ENCODE assay signal across 18 cellular contexts in the genomic region with DNA sequence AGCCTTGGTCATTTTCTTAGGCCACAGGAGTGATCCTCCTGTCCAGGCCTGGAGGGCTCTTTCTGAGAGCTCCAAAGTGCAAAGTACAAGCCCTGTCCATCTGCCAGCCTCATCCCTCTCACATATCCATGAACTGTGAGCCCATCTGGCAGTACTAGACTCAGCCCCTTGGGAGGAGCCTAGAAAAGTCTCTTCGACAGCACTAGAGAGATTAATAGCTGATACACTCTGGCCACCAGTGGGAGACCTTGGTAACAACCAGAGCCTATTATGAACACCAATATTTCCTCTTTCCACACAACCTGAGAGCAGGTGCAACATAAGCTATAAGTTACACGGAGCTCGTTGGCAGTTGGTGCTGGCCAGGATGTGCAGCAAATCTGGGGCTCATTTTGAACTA. TPM values are rescaled to one million over a fixed set of nuclear protein-coding genes. Genes with fewer than 3 reads are reported as not detected.
DNase-seq lines count a peak whose midpoint lies in the region; ATAC-seq, FAIRE-seq and TF ChIP-seq lines count a peak whose summit lies in the region.
"Had no signal": no experiment of that assay in that cellular context is flagged by ENCODE, and none has a peak within 500 bp of the region (broad histone marks: within the 10 kb centered on the region; RNA-seq: fewer than 3 reads in every experiment).

No MANE protein-coding gene starts in this region.

- no peak for TF ChIP-seq RAD21 in HCT116 (IDR thresholded peaks at IDR 0.05; ENCODE audit: low read depth)

- H3K27ac ChIP-seq in HCT116 (ENCODE audit: low read depth, low read length): no peak overlapping the region
- H3K27ac ChIP-seq in ovary: no peak overlapping the region
- H3K27ac ChIP-seq: Peyer's patch had no signal

- H3K4me3 ChIP-seq in HCT116 (replicated peaks in 1 of 2; ENCODE audit: low read depth in 1 of 2, low read length in 2 of 2) (no peak overlapping the region), ovary (no peak overlapping the region)
- H3K4me3 ChIP-seq: MG63, Peyer's patch had no signal

- RAD21 ChIA-PET in HCT116 (lab: Charles Lee; ENCODE audit: low non-redundant PET in 1 of 2, low total read pairs in 2 of 2, uncharacterized antibody in 2 of 2, unreplicated experiment in 2 of 2): no interaction called here

- TF ChIP-seq POLR2A in HCT116 (IDR thresholded peaks at IDR 0.05; ENCODE audit: borderline replicate concordance, extremely low read depth, insufficient read depth, insufficient read length): no peak
- no peak for TF ChIP-seq POLR2A in ovary (IDR thresholded peaks at IDR 0.05)

- 85 to 96% (median 89%) methylated on average over 3 of the region's 3 CpGs for WGBS in ovary, 3 donors

- intact Hi-C loops in HCT116 (cut with micrococcal nuclease) (no loop called here), ovary (cut with DNase I) (no loop called here)

- POLR2A ChIA-PET in HCT116 (lab: Charles Lee): no interaction called here

- no peaks in the 10 kb centered on the region for H3K4me1 ChIP-seq in HCT116 (ENCODE audit: control insufficient read depth in 1 of 2, insufficient read depth in 2 of 2, low read length in 2 of 2)
- H3K4me1 ChIP-seq in ovary (ENCODE audit: insufficient read depth): peaks cover 3% of the 10 kb centered on the region
- H3K4me1 ChIP-seq: Peyer's patch had no signal

- H3K9ac ChIP-seq in HCT116 (ENCODE audit: low read length): no peak overlapping the region

- no peak for FAIRE-seq in D721Med (lab: Jason Lieb, UNC)
- FAIRE-seq: H54, HepG2 had no signal

- TF ChIP-seq EP300 in ovary (IDR thresholded peaks at IDR 0.05): no peak

- H3K36me3 ChIP-seq in HCT116 (ENCODE audit: control insufficient read depth in 1 of 2, insufficient read depth in 2 of 2, low read length in 2 of 2): no peaks in the 10 kb centered on the region
- H3K36me3 ChIP-seq in ovary: no peaks in the 10 kb centered on the region
- H3K36me3 ChIP-seq: MG63 had no signal

- no peaks in the 10 kb centered on the region for H4K20me1 ChIP-seq in HCT116 (ENCODE audit: insufficient read depth)

- H3K4me2 ChIP-seq in HCT116 (ENCODE audit: low read length): no peak overlapping the region

- DNase-seq in D721Med (ENCODE audit: insufficient read length, low spot score): peak; percentile 23
- DNase-seq in HCT116 (ENCODE audit: low read depth, low spot score): no peak
- peak; percentile 24 for DNase-seq in RPMI8226
- no peak for DNase-seq in left lobe of liver (ENCODE audit: low spot score)
- DNase-seq in SIG-M5 (lab: John Stamatoyannopoulos, UW): no peak
- DNase-seq in ovary: no peak
- DNase-seq: AML-193; CD4-positive, alpha-beta T cell; EL; MG63; NCI-H1105; NCI-H187; Peyer's patch; SW 1271 had no signal

- ATAC-seq in HCT116 (peak; percentile 50; the same call in 1 of the 2 replicates), left lobe of liver (peak; percentile 48), HG02885 (IDR thresholded peaks at IDR 0.05; ENCODE audit: poor library complexity, unreplicated experiment) (no peak), GM19324 (IDR thresholded peaks at IDR 0.05; ENCODE audit: low FRiP score, unreplicated experiment) (no peak)
- ATAC-seq: HepG2 had no signal

- H3K27me3 ChIP-seq in HCT116 (ENCODE audit: insufficient read depth, low read length) (peaks cover 9% of the 10 kb centered on the region; the same call in 1 of the 2 replicates), ovary (no peaks in the 10 kb centered on the region)
- H3K27me3 ChIP-seq: MG63, Peyer's patch had no signal

- no peak overlapping the region for H2AFZ ChIP-seq in HCT116 (ENCODE audit: low read depth, low read length, poor library complexity, severe bottlenecking)

- H3K9me3 ChIP-seq in HCT116 (ENCODE audit: control insufficient read depth in 1 of 2, insufficient read depth in 1 of 2, low read depth in 1 of 2, low read length in 2 of 2) (no peaks in the 10 kb centered on the region), ovary (no peaks in the 10 kb centered on the region)
- H3K9me3 ChIP-seq: MG63, Peyer's patch had no signal

- H3K79me2 ChIP-seq in HCT116 (ENCODE audit: insufficient read depth, low read length): no peaks in the 10 kb centered on the region

- CTCF ChIA-PET in HCT116 (lab: Charles Lee): no interaction called here

- no TSS peak for BruUV-seq in HCT116 (replicated peaks; lab: Mats Ljungman, UMichigan)

- TF ChIP-seq CTCF in D721Med (IDR thresholded peaks at IDR 0.05; ENCODE audit: insufficient read depth, missing control alignments) (no peak), HCT116 (IDR thresholded peaks at IDR 0.05 in 2 of 3, conservative IDR thresholded peaks at IDR 0.05 in 1 of 3; ENCODE audit: borderline replicate concordance in 1 of 3, insufficient read depth in 1 of 3, low read depth in 2 of 3, low read length in 2 of 3) (no peak), ovary (IDR thresholded peaks at IDR 0.05) (no peak)

- H3K9me2 ChIP-seq in HCT116 (ENCODE audit: insufficient read depth): no peaks in the 10 kb centered on the region

TF ChIP-seq in HCT116, 20 proteins besides CTCF, POLR2A, EP300 and RAD21:
- no peak for TF ChIP-seq SIN3A (IDR thresholded peaks at IDR 0.05; ENCODE audit: low read depth)
- no peak for TF ChIP-seq EGR1 (IDR thresholded peaks at IDR 0.05; ENCODE audit: low read depth)
- no peak for TF ChIP-seq JUND (IDR thresholded peaks at IDR 0.05)
- TF ChIP-seq POLR2AphosphoS5 (IDR thresholded peaks at IDR 0.05; ENCODE audit: low read depth, low read length): no peak
- TF ChIP-seq ATF3 (IDR thresholded peaks at IDR 0.05): no peak
- TF ChIP-seq ZFX (IDR thresholded peaks at IDR 0.05): no peak
- TF ChIP-seq, protein P1, sequence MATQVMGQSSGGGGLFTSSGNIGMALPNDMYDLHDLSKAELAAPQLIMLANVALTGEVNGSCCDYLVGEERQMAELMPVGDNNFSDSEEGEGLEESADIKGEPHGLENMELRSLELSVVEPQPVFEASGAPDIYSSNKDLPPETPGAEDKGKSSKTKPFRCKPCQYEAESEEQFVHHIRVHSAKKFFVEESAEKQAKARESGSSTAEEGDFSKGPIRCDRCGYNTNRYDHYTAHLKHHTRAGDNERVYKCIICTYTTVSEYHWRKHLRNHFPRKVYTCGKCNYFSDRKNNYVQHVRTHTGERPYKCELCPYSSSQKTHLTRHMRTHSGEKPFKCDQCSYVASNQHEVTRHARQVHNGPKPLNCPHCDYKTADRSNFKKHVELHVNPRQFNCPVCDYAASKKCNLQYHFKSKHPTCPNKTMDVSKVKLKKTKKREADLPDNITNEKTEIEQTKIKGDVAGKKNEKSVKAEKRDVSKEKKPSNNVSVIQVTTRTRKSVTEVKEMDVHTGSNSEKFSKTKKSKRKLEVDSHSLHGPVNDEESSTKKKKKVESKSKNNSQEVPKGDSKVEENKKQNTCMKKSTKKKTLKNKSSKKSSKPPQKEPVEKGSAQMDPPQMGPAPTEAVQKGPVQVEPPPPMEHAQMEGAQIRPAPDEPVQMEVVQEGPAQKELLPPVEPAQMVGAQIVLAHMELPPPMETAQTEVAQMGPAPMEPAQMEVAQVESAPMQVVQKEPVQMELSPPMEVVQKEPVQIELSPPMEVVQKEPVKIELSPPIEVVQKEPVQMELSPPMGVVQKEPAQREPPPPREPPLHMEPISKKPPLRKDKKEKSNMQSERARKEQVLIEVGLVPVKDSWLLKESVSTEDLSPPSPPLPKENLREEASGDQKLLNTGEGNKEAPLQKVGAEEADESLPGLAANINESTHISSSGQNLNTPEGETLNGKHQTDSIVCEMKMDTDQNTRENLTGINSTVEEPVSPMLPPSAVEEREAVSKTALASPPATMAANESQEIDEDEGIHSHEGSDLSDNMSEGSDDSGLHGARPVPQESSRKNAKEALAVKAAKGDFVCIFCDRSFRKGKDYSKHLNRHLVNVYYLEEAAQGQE (IDR thresholded peaks at IDR 0.05; ENCODE audit: low read depth): no peak
- TF ChIP-seq ELF1 (IDR thresholded peaks at IDR 0.05; ENCODE audit: borderline replicate concordance, low read depth): no peak
- no peak for TF ChIP-seq CEBPB (IDR thresholded peaks at IDR 0.05; ENCODE audit: low read depth)
- TF ChIP-seq SP1 (IDR thresholded peaks at IDR 0.05; ENCODE audit: low read depth): no peak
- TF ChIP-seq, protein P2, sequence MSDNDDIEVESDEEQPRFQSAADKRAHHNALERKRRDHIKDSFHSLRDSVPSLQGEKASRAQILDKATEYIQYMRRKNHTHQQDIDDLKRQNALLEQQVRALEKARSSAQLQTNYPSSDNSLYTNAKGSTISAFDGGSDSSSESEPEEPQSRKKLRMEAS (IDR thresholded peaks at IDR 0.05): no peak
- TF ChIP-seq ZNF274 (IDR thresholded peaks at IDR 0.05; ENCODE audit: low read depth, low read length): no peak
- no peak for TF ChIP-seq SRF (IDR thresholded peaks at IDR 0.05; ENCODE audit: low read depth)
- TF ChIP-seq CBX3 (IDR thresholded peaks at IDR 0.05; ENCODE audit: low read depth): no peak
- TF ChIP-seq EZH2 (IDR thresholded peaks at IDR 0.05): no peak
- TF ChIP-seq FOSL1 (IDR thresholded peaks at IDR 0.05; ENCODE audit: low read depth): no peak
- no peak for TF ChIP-seq YY1 (IDR thresholded peaks at IDR 0.05; ENCODE audit: extremely low read depth, insufficient replicate concordance, low read depth, low read length)
- TF ChIP-seq TCF7L2 (IDR thresholded peaks at IDR 0.05; ENCODE audit: borderline replicate concordance, extremely low read depth, insufficient read depth, insufficient read length): no peak
- no peak for TF ChIP-seq EZH2phosphoT487 (IDR thresholded peaks at IDR 0.05; ENCODE audit: borderline replicate concordance)

RNA-seq across cellular contexts. Expression of gene DCLK3, which starts 59.5 kb away (rescaled TPM):
- total RNA-seq in HCT116 (2021; ENCODE audit: unreplicated experiment): not detected
- not detected in 2 replicates for polyA plus RNA-seq in HCT116 (2012)
- 0.05 TPM for total RNA-seq in left lobe of liver
- total RNA-seq in ovary: under 1 TPM in 3 of 7 donors, not detected in 4; under 0.01 to 0.05 (median 0.05) TPM
- polyA plus RNA-seq in ovary: under 1 TPM; 0.01 to 0.12 TPM
- total RNA-seq: CD4-positive, alpha-beta T cell; HepG2; Peyer's patch had no signal
- polyA plus RNA-seq: HepG2 had no signal

Comparison
In these comparisons a context has a peak if more than half of its experiments do, and no peak if none do; other contexts are left out.
1. DNase-seq: peak in D721Med (single experiment) and RPMI8226 (single experiment); none in HCT116 (single experiment), left lobe of liver (single experiment), SIG-M5 (single experiment) and ovary (0 of 5).
2. ATAC-seq: peak in HCT116 (single experiment) and left lobe of liver (single experiment); none in HG02885 (single experiment) and GM19324 (single experiment).